Comparison of ENCODE assay signal across 25 cellular contexts in the genomic region with DNA sequence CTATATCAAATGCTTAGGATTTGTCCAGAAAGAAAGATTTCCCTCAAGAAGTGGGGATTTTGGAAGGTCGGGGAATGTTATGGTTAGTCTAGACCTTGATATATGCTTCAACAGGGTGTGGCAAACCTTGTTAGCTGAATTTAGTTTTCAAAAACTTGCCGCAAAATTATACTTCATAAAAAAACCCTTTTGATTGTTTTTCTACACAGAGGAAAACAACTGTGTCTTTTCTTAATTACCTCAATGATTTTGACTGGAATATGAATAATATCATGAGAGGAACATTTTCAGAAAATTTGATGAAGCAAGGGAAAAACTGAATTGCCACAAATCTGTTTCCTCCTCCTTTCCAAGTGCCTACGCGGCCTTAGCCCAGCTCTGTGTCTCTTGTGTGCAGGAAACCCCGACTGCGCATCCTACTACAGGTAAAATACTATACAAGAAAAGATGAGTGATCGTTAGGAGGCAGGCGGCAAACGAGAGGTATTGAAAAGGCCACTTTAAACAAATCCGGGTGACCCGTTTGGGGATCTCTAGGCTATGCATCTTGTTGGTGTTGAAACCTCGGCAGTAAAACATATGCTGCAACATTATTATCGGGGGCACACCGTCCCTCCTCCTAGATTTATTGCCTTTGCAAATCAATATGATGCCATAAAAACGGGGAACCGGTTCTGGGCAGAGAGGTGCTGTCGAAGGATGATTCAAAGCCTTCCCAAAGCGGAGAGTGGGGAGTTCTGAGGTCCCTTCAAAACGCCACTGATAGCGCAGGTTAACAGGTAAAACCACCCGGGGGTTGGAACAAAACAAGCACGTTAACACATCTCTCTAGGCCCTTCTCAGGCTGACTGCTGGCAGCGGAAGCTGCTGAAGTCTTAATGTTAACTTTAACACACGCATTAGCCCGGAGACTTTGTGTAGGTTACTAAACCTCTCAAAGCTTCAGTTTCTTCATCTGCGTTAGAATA. TPM values are rescaled to one million over a fixed set of nuclear protein-coding genes. Genes with fewer than 3 reads are reported as not detected.
A peak's percentile ranks its signal among the peaks of the same experiment; 100 is the strongest.
DNase-seq lines count a peak whose midpoint lies in the region; ATAC-seq, FAIRE-seq and TF ChIP-seq lines count a peak whose summit lies in the region.
"Had no signal": no experiment of that assay in that cellular context is flagged by ENCODE, and none has a peak within 500 bp of the region (broad histone marks: within the 10 kb centered on the region; RNA-seq: fewer than 3 reads in every experiment).

No MANE protein-coding gene starts in this region.

- H3K36me3 ChIP-seq in endodermal cell (ENCODE audit: control insufficient read depth, insufficient read depth, low read length), result no peaks in the 10 kb centered on the region
- H3K36me3 ChIP-seq: Peyer's patch, upper lobe of left lung had no signal

- peaks cover 23% of the 10 kb centered on the region for H3K23me2 ChIP-seq in H9 (ENCODE audit: insufficient read length, low read depth, low read length, poor library complexity, severe bottlenecking)

- H3K27me3 Mint-ChIP-seq in T-helper 1 cell treated with Interleukin-12 subunit alpha and Interleukin-12 subunit beta and Interleukin-4 antibody, amounts not matched to agents 30 μg/mL and 1 μg/mL, for 36 hours (ENCODE audit: low read depth), result peaks cover 88% of the 10 kb centered on the region
- H3K27me3 Mint-ChIP-seq in H9 (ENCODE audit: low read depth) (peaks cover 99% of the 10 kb centered on the region), endodermal cell (ENCODE audit: insufficient read depth) (peaks cover 92% of the 10 kb centered on the region), nephron (ENCODE audit: low read depth) (peaks cover 99% of the 10 kb centered on the region)

- no peak for ATAC-seq in GM21360 (IDR thresholded peaks at IDR 0.05; ENCODE audit: unreplicated experiment)
- ATAC-seq: sciatic nerve had no signal

- H3K4me1 Mint-ChIP-seq in T-helper 1 cell treated with Interleukin-12 subunit alpha and Interleukin-12 subunit beta and Interleukin-4 antibody, amounts not matched to agents 30 μg/mL and 1 μg/mL, for 36 hours (ENCODE audit: low read depth), result peaks cover 12% of the 10 kb centered on the region
- peaks cover 41 to 63% of the 10 kb centered on the region in 2 experiments for H3K4me1 Mint-ChIP-seq in H9
- peaks cover 70% of the 10 kb centered on the region for H3K4me1 Mint-ChIP-seq in endodermal cell
- H3K4me1 Mint-ChIP-seq in nephron, result peaks cover 10% of the 10 kb centered on the region
- H3K4me1 Mint-ChIP-seq: central memory CD8-positive, alpha-beta T cell had no signal

- no peaks in the 10 kb centered on the region for H3K79me2 ChIP-seq in H9 (ENCODE audit: insufficient read depth, low read length)

- no peak overlapping the region for H3K4me3 Mint-ChIP-seq in T-helper 1 cell treated with Interleukin-12 subunit alpha and Interleukin-12 subunit beta and Interleukin-4 antibody, amounts not matched to agents 30 μg/mL and 1 μg/mL, for 36 hours
- H3K4me3 Mint-ChIP-seq in H9, result peak overlapping the region in 1 of 2 experiments; percentile 67; a peak in 3 of 5 replicates
- peak overlapping the region; percentile 55 for H3K4me3 Mint-ChIP-seq in endodermal cell
- H3K4me3 Mint-ChIP-seq in nephron, result peak overlapping the region in 2 of 3 experiments; percentile 13 to 17
- H3K4me3 Mint-ChIP-seq: central memory CD8-positive, alpha-beta T cell; memory B cell had no signal

- H3T11ph ChIP-seq in H9 (ENCODE audit: low read length), result no peak overlapping the region

- no peaks in the 10 kb centered on the region for H3K9me3 ChIP-seq in H9 (ENCODE audit: control insufficient read depth, low read depth, low read length)
- no peaks in the 10 kb centered on the region for H3K9me3 ChIP-seq in endodermal cell (ENCODE audit: control insufficient read depth, low read length)

- no peak overlapping the region for H2BK12ac ChIP-seq in H9 (ENCODE audit: insufficient read length, low read depth, low read length)

- H3K9me3 Mint-ChIP-seq in T-helper 1 cell treated with Interleukin-12 subunit alpha and Interleukin-12 subunit beta and Interleukin-4 antibody, amounts not matched to agents 30 μg/mL and 1 μg/mL, for 36 hours, result peaks cover 7% of the 10 kb centered on the region
- H3K9me3 Mint-ChIP-seq in H9 (peaks cover 0 to 3% of the 10 kb centered on the region in 2 experiments; a peak in 1 of 5 replicates), endodermal cell (no peaks in the 10 kb centered on the region), nephron (no peaks in the 10 kb centered on the region)
- H3K9me3 Mint-ChIP-seq: central memory CD8-positive, alpha-beta T cell had no signal

- no peak overlapping the region for H3K27ac ChIP-seq in H9 (ENCODE audit: insufficient read length, low read depth, low read length)
- H3K27ac ChIP-seq in endodermal cell (ENCODE audit: low read depth, low read length), result no peak overlapping the region
- H3K27ac ChIP-seq: epithelial cell of prostate, Peyer's patch, upper lobe of left lung had no signal

- no peak overlapping the region for H3K18ac ChIP-seq in H9 (ENCODE audit: insufficient read length, low read depth, low read length)

- peak overlapping the region; percentile 69 for H3K4me3 ChIP-seq in endodermal cell (ENCODE audit: low read length)
- H3K4me3 ChIP-seq: Peyer's patch, upper lobe of left lung had no signal

- H2BK20ac ChIP-seq in H9 (ENCODE audit: low read depth, low read length, poor library complexity, severe bottlenecking), result no peak overlapping the region

- DNase-seq in T-helper 1 cell, result no peak
- peak; percentile 65 for DNase-seq in H9
- peak; percentile 85 for DNase-seq in endodermal cell
- DNase-seq in HTR-8/SVneo (ENCODE audit: insufficient read length, low spot score), result no peak
- DNase-seq in hepatic stellate cell (ENCODE audit: low spot score), result no peak
- DNase-seq: activated CD4-positive, alpha-beta T cell treated with anti-CD3 and anti-CD28 coated beads, Interleukin-2, amount 50 U/mL, for 4 hours; activated naive CD4-positive, alpha-beta T cell; AML-193; amygdala; hippocampal formation; NCI-H1417 treated with DMSO at 0.1 percent for 48 hours; NK-92 treated with Interleukin-12 subunit alpha and Interleukin-12 subunit beta, amount 100 ng/mL, for 24 hours; Peyer's patch had no signal

- no peak overlapping the region for H4K5ac ChIP-seq in H9 (ENCODE audit: insufficient read length, low read depth, low read length)

- H3K9ac ChIP-seq in H9 (ENCODE audit: extremely low read depth, insufficient read length, low read length), result no peak overlapping the region
- H3K9ac ChIP-seq in endodermal cell (ENCODE audit: extremely low read depth, low read length, poor library complexity, severe bottlenecking), result no peak overlapping the region

- no peak overlapping the region for H4K91ac ChIP-seq in H9 (ENCODE audit: insufficient read length, low read depth, low read length)

- TF ChIP-seq CTCF in H9 (conservative IDR thresholded peaks at IDR 0.05) (no peak), endodermal cell (conservative IDR thresholded peaks at IDR 0.05) (no peak), nephron (IDR thresholded peaks at IDR 0.05; ENCODE audit: unreplicated experiment in 3 of 3) (no peak)

- peak overlapping the region; percentile 59 for H3K27ac Mint-ChIP-seq in T-helper 1 cell treated with Interleukin-12 subunit alpha and Interleukin-12 subunit beta and Interleukin-4 antibody, amounts not matched to agents 30 μg/mL and 1 μg/mL, for 36 hours
- no peak overlapping the region for H3K27ac Mint-ChIP-seq in H9
- no peak overlapping the region for H3K27ac Mint-ChIP-seq in endodermal cell
- H3K27ac Mint-ChIP-seq in nephron, result no peak overlapping the region
- H3K27ac Mint-ChIP-seq: memory B cell had no signal

- no peak overlapping the region for H4K8ac ChIP-seq in H9 (replicated peaks; ENCODE audit: insufficient read length, low read depth, low read length)

- H3K4me1 ChIP-seq in H9 (ENCODE audit: insufficient read depth, low read length) (peaks cover 9% of the 10 kb centered on the region), endodermal cell (ENCODE audit: control insufficient read depth, insufficient read depth, low read length) (peaks cover 6% of the 10 kb centered on the region)

- H3K27me3 ChIP-seq in H9 (ENCODE audit: insufficient read depth, low read length), result peaks cover 96% of the 10 kb centered on the region
- peaks cover 98% of the 10 kb centered on the region for H3K27me3 ChIP-seq in endodermal cell (ENCODE audit: control insufficient read depth, insufficient read depth, low read length, poor library complexity, severe bottlenecking)

- H2BK120ac ChIP-seq in H9 (ENCODE audit: low read depth, low read length, poor library complexity, severe bottlenecking), result no peak overlapping the region

- no peak overlapping the region for H2BK15ac ChIP-seq in H9 (ENCODE audit: low read depth, low read length)

- no peak overlapping the region for H3K14ac ChIP-seq in H9 (ENCODE audit: insufficient read depth, low read length)

- no peaks in the 10 kb centered on the region for H3K79me1 ChIP-seq in H9 (ENCODE audit: insufficient read depth, low read depth, low read length, poor library complexity, severe bottlenecking)

- peaks cover 8% of the 10 kb centered on the region for H3K36me3 Mint-ChIP-seq in T-helper 1 cell treated with Interleukin-12 subunit alpha and Interleukin-12 subunit beta and Interleukin-4 antibody, amounts not matched to agents 30 μg/mL and 1 μg/mL, for 36 hours (ENCODE audit: low read depth)
- no peaks in the 10 kb centered on the region for H3K36me3 Mint-ChIP-seq in H9 (ENCODE audit: insufficient read depth in 1 of 3, low read depth in 3 of 3)
- peaks cover 4% of the 10 kb centered on the region for H3K36me3 Mint-ChIP-seq in endodermal cell (ENCODE audit: low read depth)
- H3K36me3 Mint-ChIP-seq in nephron (ENCODE audit: low read depth), result no peaks in the 10 kb centered on the region

- no peak overlapping the region for H3K23ac ChIP-seq in H9 (ENCODE audit: insufficient read length, low read depth, low read length)

- no peak overlapping the region for H2AK5ac ChIP-seq in H9 (ENCODE audit: insufficient read length, low read length)

- no peak overlapping the region for H3K4ac ChIP-seq in H9 (ENCODE audit: low read depth, low read length)

- FAIRE-seq in HTR-8/SVneo (lab: Jason Lieb, UNC), result no peak
- FAIRE-seq: keratinocyte had no signal

- no CpG with 5 or more reads among the region's 26 CpGs for WGBS in H9 (ENCODE audit: extremely low coverage, insufficient read length, low lambda C conversion rate)
- 6 to 7% methylated on average over 21 to 26 of the region's 26 CpGs for WGBS in endodermal cell (ENCODE audit: insufficient coverage in 1 of 2, insufficient read length in 1 of 2), 2 experiments

- no peak overlapping the region for H2AFZ ChIP-seq in H9 (ENCODE audit: low read length)

- H3K56ac ChIP-seq in H9 (ENCODE audit: insufficient read length, low read depth, low read length), result no peak overlapping the region

- H2BK5ac ChIP-seq in H9 (ENCODE audit: insufficient read length, low read length), result no peak overlapping the region

- peak overlapping the region; percentile 42 for H3K4me2 ChIP-seq in H9 (ENCODE audit: insufficient read depth, insufficient read length, low read length)

- H4K20me1 ChIP-seq in H9 (ENCODE audit: control insufficient read depth, insufficient read depth, insufficient read length), result no peaks in the 10 kb centered on the region

RNA-seq across cellular contexts. Expression of gene TBX20, which starts 2.3 kb away (rescaled TPM):
- not detected in 2 replicates for total RNA-seq in H9 (2021)
- 10 to 100 TPM; 18.6 to 35.2 TPM for total RNA-seq in endodermal cell
- polyA plus RNA-seq in endodermal cell (2013, experiment 1 of 2), result 1.9 TPM
- polyA plus RNA-seq in endodermal cell (2013, experiment 2 of 2), result 2.3 TPM
- total RNA-seq: myocyte, NCI-H460, osteocyte, Peyer's patch, sciatic nerve had no signal
- polyA plus RNA-seq: keratinocyte had no signal

Comparison
In these comparisons a context has a peak if more than half of its experiments do, and no peak if none do; other contexts are left out.
1. DNase-seq: peak in H9 (single experiment) and endodermal cell (single experiment); none in T-helper 1 cell (0 of 5), HTR-8/SVneo (single experiment) and hepatic stellate cell (single experiment).
2. RNA of gene TBX20, which starts 2.3 kb away (total RNA-seq): 18.6 to 35.2 TPM in endodermal cell; not detected in H9; every median in the first group is over 10 times any median in the second.